In genomic region chr9:114432323-114433067, GRCh38 we compare ENCODE assay signal across 1 cellular context.
TF ChIP-seq lines count a peak whose summit lies in the region.

No MANE protein-coding gene starts in this region.

TF ChIP-seq in K562, 482 proteins besides CTCF, POLR2A, EP300 and RAD21:
- TF ChIP-seq RBM25 (IDR thresholded peaks at IDR 0.05; ENCODE audit: low read depth, low read length, severe bottlenecking) (peak; percentile 22), TSHZ1 (CRISPR knock-in tag; IDR thresholded peaks at IDR 0.05) (no peak)
